ENCODE assay signal across 15 cellular contexts in the genomic region with DNA sequence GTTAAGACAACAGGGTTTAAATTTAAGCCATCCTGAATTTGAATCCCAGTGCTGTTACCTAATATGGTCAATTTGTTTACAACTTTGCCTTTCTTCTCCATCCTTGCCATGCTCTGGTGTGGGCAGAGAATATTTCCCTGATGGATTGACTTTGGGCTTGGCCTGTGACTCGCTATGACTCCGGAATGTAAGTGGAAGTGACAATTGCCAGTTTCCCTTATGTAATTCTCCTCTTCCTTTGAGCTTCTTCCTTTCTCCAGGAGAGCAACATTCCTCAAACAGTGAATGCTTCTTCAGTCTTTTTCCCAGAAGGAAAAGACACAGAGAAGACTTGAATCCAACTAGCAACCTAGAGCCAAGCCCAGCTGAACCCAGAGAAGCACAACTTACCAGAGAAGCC.
DNase-seq lines count a peak whose midpoint lies in the region; TF ChIP-seq lines count a peak whose summit lies in the region.
"Had no signal": no experiment of that assay in that cellular context is flagged by ENCODE, and none has a peak within 500 bp of the region (broad histone marks: within the 10 kb centered on the region; RNA-seq: fewer than 3 reads in every experiment).

No MANE protein-coding gene starts in this region.

- peaks cover 33% of the 10 kb centered on the region for H3K4me1 ChIP-seq in skeletal muscle satellite cell (ENCODE audit: control insufficient read depth, insufficient read depth, low read length)
- H3K4me1 ChIP-seq: SJCRH30 had no signal

- peak; percentile 80 for DNase-seq in HCEC 1CT
- DNase-seq in SK-N-DZ (ENCODE audit: low spot score) = peak; percentile 6
- DNase-seq in fibroblast of the aortic adventitia (ENCODE audit: low read depth) = peak; percentile 42
- DNase-seq in dorsolateral prefrontal cortex = no peak
- no peak for DNase-seq in activated CD4-positive, alpha-beta T cell treated with anti-CD3 and anti-CD28 coated beads for 4 hours
- no peak for DNase-seq in COLO668 (lab: John Stamatoyannopoulos, UW; ENCODE audit: unreplicated experiment)
- no peak for DNase-seq in NCI-H2081 (lab: John Stamatoyannopoulos, UW)
- DNase-seq: activated CD4-positive, CD25-positive, alpha-beta regulatory T cell; activated T-cell treated with anti-CD3 and anti-CD28 coated beads, Interleukin-2, amount 50 U/mL, for 1 hour; DMS153; effector memory CD4-positive, alpha-beta T cell; Kasumi-1; right cardiac atrium; SJCRH30 had no signal

- no peaks in the 10 kb centered on the region for H3K9me3 ChIP-seq in skeletal muscle satellite cell (replicated peaks; ENCODE audit: low read length)
- H3K9me3 ChIP-seq: SJCRH30 had no signal

- intact Hi-C loops in dorsolateral prefrontal cortex (cut with DNase I) = no loop called here

- TF ChIP-seq CTCF in fibroblast of the aortic adventitia (IDR thresholded peaks at IDR 0.05; ENCODE audit: insufficient read depth, low read length) (no peak), dorsolateral prefrontal cortex (IDR thresholded peaks at IDR 0.05 in 54 of 56, conservative IDR thresholded peaks at IDR 0.05 in 2 of 56; ENCODE audit: low read depth in 1 of 56, partially characterized antibody in 56 of 56) (no peak)

- peak overlapping the region; percentile 65 for H3K9ac ChIP-seq in skeletal muscle satellite cell (ENCODE audit: low read depth, low read length)

- H3K4me3 ChIP-seq in fibroblast of the aortic adventitia (ENCODE audit: low read depth, low read length) (no peak overlapping the region), skeletal muscle satellite cell (ENCODE audit: low read length) (no peak overlapping the region), dorsolateral prefrontal cortex (no peak overlapping the region)
- H3K4me3 ChIP-seq: SJCRH30 had no signal

- no peaks in the 10 kb centered on the region for H3K36me3 ChIP-seq in skeletal muscle satellite cell (ENCODE audit: insufficient read depth, low read length)
- H3K36me3 ChIP-seq: SJCRH30 had no signal

- H3K27ac ChIP-seq in dorsolateral prefrontal cortex = no peak overlapping the region
- H3K27ac ChIP-seq: SJCRH30 had no signal

- H3K27me3 ChIP-seq in skeletal muscle satellite cell (ENCODE audit: control insufficient read depth, insufficient read depth, low read length) (no peaks in the 10 kb centered on the region), dorsolateral prefrontal cortex (no peaks in the 10 kb centered on the region)
- H3K27me3 ChIP-seq: SJCRH30 had no signal

- peak overlapping the region; percentile 24 for H3K4me2 ChIP-seq in skeletal muscle satellite cell (ENCODE audit: low read length)

Comparison
In these comparisons a context has a peak if more than half of its experiments do, and no peak if none do; other contexts are left out.
1. DNase-seq: peak in HCEC 1CT (single experiment), SK-N-DZ (single experiment) and fibroblast of the aortic adventitia (single experiment); none in dorsolateral prefrontal cortex (0 of 10), activated CD4-positive, alpha-beta T cell treated with anti-CD3 and anti-CD28 coated beads for 4 hours (0 of 2), COLO668 (single experiment) and NCI-H2081 (0 of 2).